In genomic region chr5:178155065-178155464, GRCh38 we compare ENCODE assay signal across 1 cellular context.
TF ChIP-seq lines count a peak whose summit lies in the region.

No MANE protein-coding gene starts in this region.

TF ChIP-seq in HepG2, 621 proteins besides CTCF, POLR2A, EP300 and RAD21:
- TF ChIP-seq ZSCAN29 (CRISPR knock-in tag; conservative IDR thresholded peaks at IDR 0.05) (no peak), GTF3A (CRISPR knock-in tag; conservative IDR thresholded peaks at IDR 0.05) (no peak), JUNB (CRISPR knock-in tag; IDR thresholded peaks at IDR 0.05; ENCODE audit: borderline replicate concordance) (no peak), BRD4 (CRISPR knock-in tag; IDR thresholded peaks at IDR 0.05) (no peak), ZNF160 (CRISPR knock-in tag; IDR thresholded peaks at IDR 0.05) (no peak), THAP7 (CRISPR knock-in tag; IDR thresholded peaks at IDR 0.05) (no peak), MTF1 (CRISPR knock-in tag; IDR thresholded peaks at IDR 0.05) (no peak)
